In the genomic region with DNA sequence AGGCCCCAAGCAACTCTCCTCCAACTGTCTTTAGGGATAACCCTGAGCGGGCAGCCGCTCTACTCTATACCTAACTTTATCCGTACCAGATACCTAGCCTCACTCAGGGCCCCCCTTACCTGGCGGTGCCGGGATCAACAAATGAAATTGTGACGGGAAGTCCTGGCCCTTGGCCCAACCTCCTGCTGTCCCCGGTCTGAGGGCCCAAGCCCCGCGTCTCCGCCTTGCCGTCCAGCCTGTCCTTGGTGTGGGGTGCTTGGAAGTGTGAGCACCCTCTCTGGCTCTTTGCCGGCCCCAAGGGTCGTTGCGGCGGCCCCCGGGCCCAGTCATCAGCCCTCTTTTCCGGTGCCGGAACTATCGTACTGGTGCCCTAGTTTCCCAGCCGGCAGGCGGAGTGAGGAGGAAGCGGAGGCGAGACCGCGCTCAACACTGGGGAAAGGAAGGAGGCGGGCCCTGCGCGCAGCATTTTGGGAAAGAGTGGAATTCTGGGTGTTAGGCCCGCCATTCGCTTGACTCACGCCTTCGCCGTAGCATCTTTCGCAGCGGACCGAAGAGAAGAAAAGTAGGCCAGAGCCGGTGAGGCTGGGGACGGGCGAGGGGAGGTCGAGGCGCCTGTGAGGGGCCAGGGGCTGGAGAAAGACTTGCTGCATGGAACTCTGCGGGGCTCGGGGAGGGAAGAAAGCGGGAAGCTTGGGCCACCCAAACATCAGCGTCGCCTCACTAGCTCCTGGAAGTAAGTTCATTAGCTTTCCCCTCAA, we compare ENCODE assay signal across 8 cellular contexts. TPM values are rescaled to one million over a fixed set of nuclear protein-coding genes. Genes with fewer than 3 reads are reported as not detected.
A peak's percentile ranks its signal among the peaks of the same experiment; 100 is the strongest.
DNase-seq lines count a peak whose midpoint lies in the region; ATAC-seq and TF ChIP-seq lines count a peak whose summit lies in the region.

Gene SNRPD3, plus strand, starts transcription at position 504 of the 758 bp plus-strand sequence. CDS start 1,676 bp downstream, outside the sequence.

- H3K27me3 ChIP-seq in BE2C (no peaks in the 10 kb centered on the region), colonic mucosa (no peaks in the 10 kb centered on the region)

- peak within 1 kb of the TSS; percentile 93 for H3K4me3 ChIP-seq in BE2C (ENCODE audit: low read depth, low read length)
- peak within 1 kb of the TSS; percentile 99 for H3K4me3 ChIP-seq in colonic mucosa

- H3K4me1 ChIP-seq in BE2C (0 out of 2 replicates have a peak, but pooled peaks cover 5% of the 10 kb centered on the region), colonic mucosa (peaks cover 37% of the 10 kb centered on the region)

- H3K36me3 ChIP-seq in BE2C (peaks cover 24% of the 10 kb centered on the region), colonic mucosa (peaks cover 10% of the 10 kb centered on the region)

- peak within 1 kb of the TSS; percentile 93 to 95 for H3K9ac ChIP-seq in colonic mucosa (ENCODE audit: low read depth in 2 of 2, low read length in 2 of 2)

- DNase-seq in BE2C = peak; percentile 94
- peak; percentile 71 for DNase-seq in GM19238 (ENCODE audit: insufficient read length, low spot score)
- peak; percentile 79 for DNase-seq in NCI-H510A treated with DMSO at 0.1 percent for 48 hours (lab: John Stamatoyannopoulos, UW)
- DNase-seq in activated CD4-positive, alpha-beta T cell treated with anti-CD3 and anti-CD28 coated beads for 48 hours = peak; percentile 94
- peak; percentile 94 for DNase-seq in colonic mucosa
- peak; percentile 93 for DNase-seq in kidney tubule cell (ENCODE audit: low spot score)
- DNase-seq in stimulated activated CD4-positive, alpha-beta T cell treated with anti-CD3 and anti-CD28 coated beads, Interleukin-1b, Interleukin-23, amount 100 ng/mL, for 1 hour (ENCODE audit: low read depth in 2 of 2) = peak; percentile 75 to 79

- H3K27ac ChIP-seq in colonic mucosa = peak within 1 kb of the TSS; percentile 100

- intact Hi-C loops in colonic mucosa (cut with DNase I) = no loop called here

- TF ChIP-seq CTCF in BE2C (IDR thresholded peaks at IDR 0.05; ENCODE audit: low read depth, low read length) (peak; percentile 17; the same call in 1 of the 2 replicates), colonic mucosa (IDR thresholded peaks at IDR 0.05) (no peak)

- peak; percentile 64 for ATAC-seq in HG03439 (IDR thresholded peaks at IDR 0.05; ENCODE audit: unreplicated experiment)

- H3K9me3 ChIP-seq in BE2C (no peaks in the 10 kb centered on the region), colonic mucosa (no peaks in the 10 kb centered on the region)

RNA-seq across cellular contexts. Expression of gene SNRPD3, which starts in this region (rescaled TPM):
- 546 TPM for polyA plus RNA-seq in BE2C (2012; ENCODE audit: insufficient read depth, insufficient read length, low read depth)
- 100 to 1,000 TPM in 1 of 2 donors, 10 to 100 TPM in 1; 71.4 to 142 TPM for total RNA-seq in colonic mucosa

Comparison
In these comparisons a context has a peak if more than half of its experiments do, and no peak if none do; other contexts are left out.
1. Peak in every context shown above with its lines: DNase-seq, ATAC-seq, H3K4me3 ChIP-seq and H3K27ac ChIP-seq.